21 cellular contexts compared by ENCODE assay signal in the genomic region with DNA sequence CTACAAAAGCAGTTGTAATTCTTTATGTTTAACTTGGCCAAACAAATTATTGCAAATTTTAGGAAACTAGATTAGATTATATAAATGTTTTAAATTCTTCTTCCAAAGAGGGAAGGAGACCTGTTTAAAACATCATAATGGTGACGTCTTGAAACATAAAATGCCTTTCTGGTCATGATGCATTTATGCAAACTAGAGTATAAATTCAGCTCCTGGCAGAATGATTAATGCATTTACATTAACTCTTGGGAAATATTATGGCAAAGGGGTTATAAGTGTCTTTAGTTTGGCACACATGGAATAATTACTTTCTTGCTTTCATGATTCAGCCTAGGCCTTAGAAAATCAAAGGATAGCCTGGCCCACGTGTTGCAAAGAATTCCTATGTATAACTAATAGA.
A peak's percentile ranks its signal among the peaks of the same experiment; 100 is the strongest.
DNase-seq lines count a peak whose midpoint lies in the region; ATAC-seq, FAIRE-seq and TF ChIP-seq lines count a peak whose summit lies in the region.
"Had no signal": no experiment of that assay in that cellular context is flagged by ENCODE, and none has a peak within 500 bp of the region (broad histone marks: within the 10 kb centered on the region; RNA-seq: fewer than 3 reads in every experiment).

No MANE protein-coding gene starts in this region.

- POLR2A ChIA-PET in IMR-90 (lab: Charles Lee; ENCODE audit: unreplicated experiment), result no interaction called here

- FAIRE-seq in astrocyte (lab: Jason Lieb, UNC), result no peak
- FAIRE-seq: G401.6, GM12892, GM19239, H54 had no signal

- H2BK120ac ChIP-seq in IMR-90 (ENCODE audit: low read depth, low read length), result no peak overlapping the region

- H3K4me1 ChIP-seq in IMR-90 (ENCODE audit: control insufficient read depth, insufficient read depth, low read length) (peaks cover 5% of the 10 kb centered on the region), astrocyte (ENCODE audit: insufficient read depth, low read length) (no peaks in the 10 kb centered on the region)
- H3K4me1 ChIP-seq: BLaER1, Caco-2 had no signal

- H3K27ac Mint-ChIP-seq in astrocyte (ENCODE audit: unreplicated experiment), result no peak overlapping the region
- H3K27ac Mint-ChIP-seq: B cell; CD4-positive, CD25-positive, alpha-beta regulatory T cell; CD8-positive, alpha-beta T cell; HFFc6 had no signal

- H3K4me2 ChIP-seq in IMR-90 (ENCODE audit: low read depth, low read length), result no peak overlapping the region
- H3K4me2 ChIP-seq in astrocyte (ENCODE audit: low read length), result no peak overlapping the region
- H3K4me2 ChIP-seq: BLaER1 had no signal

- no TSS peak for BruUV-seq in IMR-90 (replicated peaks; lab: Mats Ljungman, UMichigan)

- H2AFZ ChIP-seq in IMR-90 (replicated peaks; ENCODE audit: low read length, poor library complexity), result no peak overlapping the region
- H2AFZ ChIP-seq in astrocyte (ENCODE audit: low read depth, low read length), result no peak overlapping the region

- no peaks in the 10 kb centered on the region for H3K27me3 Mint-ChIP-seq in astrocyte (ENCODE audit: low read depth, unreplicated experiment)
- H3K27me3 Mint-ChIP-seq: B cell; CD4-positive, CD25-positive, alpha-beta regulatory T cell had no signal

- intact Hi-C loops in IMR-90 (cut with micrococcal nuclease), result no loop called here

- H3K27ac ChIP-seq in IMR-90 (ENCODE audit: insufficient read depth, low read length) (no peak overlapping the region), astrocyte (ENCODE audit: low read depth, low read length) (no peak overlapping the region)
- H3K27ac ChIP-seq: BLaER1, C4-2B had no signal

- no peak overlapping the region for H4K5ac ChIP-seq in IMR-90 (ENCODE audit: low read depth, low read length)

- no peaks in the 10 kb centered on the region for H3K79me1 ChIP-seq in IMR-90 (ENCODE audit: low read depth in 1 of 2, low read length in 2 of 2)

- WGBS in IMR-90 (ENCODE audit: extremely low coverage in 2 of 2, insufficient read length in 1 of 2), 2 experiments, result no CpG with 5 or more reads among the region's 2 CpGs

- H3K56ac ChIP-seq in IMR-90 (ENCODE audit: extremely low read depth, insufficient read depth, low read length), result no peak overlapping the region

- no peak overlapping the region for H2BK15ac ChIP-seq in IMR-90 (ENCODE audit: low read depth, low read length)

- H3K4me3 ChIP-seq in IMR-90 (ENCODE audit: insufficient read depth, low read depth, low read length) (no peak overlapping the region), astrocyte (ENCODE audit: insufficient read depth, low read depth, low read length) (no peak overlapping the region)
- H3K4me3 ChIP-seq: BLaER1, HAP-1 had no signal

- H3K23ac ChIP-seq in IMR-90 (ENCODE audit: low read depth, low read length), result no peak overlapping the region

- TF ChIP-seq RAD21 in IMR-90 (IDR thresholded peaks at IDR 0.05; ENCODE audit: low read length), result no peak

- H3K9me3 ChIP-seq in IMR-90 (ENCODE audit: control insufficient read depth, insufficient read depth, low read length), result no peaks in the 10 kb centered on the region
- H3K9me3 ChIP-seq in astrocyte (ENCODE audit: insufficient read depth, low read depth, low read length), result no peaks in the 10 kb centered on the region
- H3K9me3 ChIP-seq: BLaER1, Caco-2, HAP-1 had no signal

- no peak overlapping the region for H3K18ac ChIP-seq in IMR-90 (ENCODE audit: low read depth, low read length)

- DNase-seq in IMR-90 (peak; percentile 67), astrocyte (ENCODE audit: low read depth) (peak; percentile 44), left kidney (ENCODE audit: low read depth, low spot score) (peak; percentile 7), NCI-H446 (lab: John Stamatoyannopoulos, UW) (no peak)
- DNase-seq: Caco-2; CD4-positive, CD25-positive, alpha-beta regulatory T cell; CD8-positive, alpha-beta T cell; DMS153; DND-41; GOT3; HFFc6 had no signal

- H2AK5ac ChIP-seq in IMR-90 (ENCODE audit: low read depth, low read length), result no peak overlapping the region

- in situ Hi-C loops in IMR-90 (cut with MboI; ENCODE audit: low sequenced_read_pairs), result no loop called here

- H3K36me3 ChIP-seq in IMR-90 (ENCODE audit: control insufficient read depth, insufficient read depth, low read length), result no peaks in the 10 kb centered on the region
- H3K36me3 ChIP-seq in astrocyte (ENCODE audit: insufficient read depth, low read length), result no peaks in the 10 kb centered on the region
- H3K36me3 ChIP-seq: BLaER1, HAP-1 had no signal

- H4K20me1 ChIP-seq in IMR-90 (ENCODE audit: insufficient read depth, low read length) (no peaks in the 10 kb centered on the region), astrocyte (ENCODE audit: insufficient read depth, low read length) (no peaks in the 10 kb centered on the region)
- H4K20me1 ChIP-seq: BLaER1 had no signal

- no peak overlapping the region for H3K4ac ChIP-seq in IMR-90 (ENCODE audit: low read depth, low read length)

- H3K9me1 ChIP-seq in IMR-90 (ENCODE audit: insufficient read depth, low read length), result 0 out of 2 replicates have a peak, but pooled peaks cover 4% of the 10 kb centered on the region

- H3K4me3 Mint-ChIP-seq in astrocyte (ENCODE audit: unreplicated experiment), result no peak overlapping the region
- H3K4me3 Mint-ChIP-seq: B cell; CD4-positive, CD25-positive, alpha-beta regulatory T cell; CD8-positive, alpha-beta T cell; HFFc6 had no signal

- no peak overlapping the region for H3K14ac ChIP-seq in IMR-90 (replicated peaks; ENCODE audit: low read depth, low read length)

- H2BK5ac ChIP-seq in IMR-90 (ENCODE audit: low read depth, low read length, poor library complexity, severe bottlenecking), result no peak overlapping the region

- no peaks in the 10 kb centered on the region for H3K79me2 ChIP-seq in astrocyte (ENCODE audit: insufficient read depth, low read length)

- no peak for TF ChIP-seq POLR2A in IMR-90 (IDR thresholded peaks at IDR 0.05; ENCODE audit: low read depth, low read length)

- H3K27me3 ChIP-seq in IMR-90 (ENCODE audit: control insufficient read depth, insufficient read depth, low read length) (no peaks in the 10 kb centered on the region), astrocyte (ENCODE audit: insufficient read depth, low read length) (no peaks in the 10 kb centered on the region)
- H3K27me3 ChIP-seq: BLaER1 had no signal

- TF ChIP-seq CTCF in IMR-90 (conservative IDR thresholded peaks at IDR 0.05; ENCODE audit: low read depth, low read length) (no peak), astrocyte (IDR thresholded peaks at IDR 0.05; ENCODE audit: insufficient read depth, low read depth, low read length) (no peak)

- H2BK20ac ChIP-seq in IMR-90 (ENCODE audit: low read depth, low read length), result no peak overlapping the region

- CTCF ChIA-PET in IMR-90 (lab: Yijun Ruan, JAX), result no interaction called here

- H4K8ac ChIP-seq in IMR-90 (ENCODE audit: low read depth in 2 of 2, low read length in 2 of 2), result no peak overlapping the region

- no peaks in the 10 kb centered on the region for H3K36me3 Mint-ChIP-seq in astrocyte (ENCODE audit: low read depth, unreplicated experiment)
- H3K36me3 Mint-ChIP-seq: CD4-positive, CD25-positive, alpha-beta regulatory T cell; CD8-positive, alpha-beta T cell had no signal

- H4K91ac ChIP-seq in IMR-90 (ENCODE audit: insufficient read depth, low read depth, low read length), result no peak overlapping the region

- H3K9me3 Mint-ChIP-seq in astrocyte (ENCODE audit: unreplicated experiment), result no peaks in the 10 kb centered on the region
- H3K9me3 Mint-ChIP-seq: HFFc6 had no signal

- dilution Hi-C loops in IMR-90 (cut with HindIII; ENCODE audit: low sequenced_read_pairs, unreplicated experiment), result no loop called here

- ATAC-seq in IMR-90 (ENCODE audit: low read depth), result peak; percentile 69
- ATAC-seq in GM21526 (IDR thresholded peaks at IDR 0.05; ENCODE audit: low FRiP score, unreplicated experiment), result no peak
- ATAC-seq in GM19035 (IDR thresholded peaks at IDR 0.05; ENCODE audit: unreplicated experiment), result no peak
- ATAC-seq: CD8-positive, alpha-beta T cell had no signal

- H2AK9ac ChIP-seq in IMR-90 (replicated peaks; ENCODE audit: low read depth, low read length, poor library complexity), result no peak overlapping the region

- H3K4me1 Mint-ChIP-seq in astrocyte (ENCODE audit: low read depth, unreplicated experiment), result peaks cover 5% of the 10 kb centered on the region
- H3K4me1 Mint-ChIP-seq: B cell; CD4-positive, CD25-positive, alpha-beta regulatory T cell had no signal

- no peak overlapping the region for H3K9ac ChIP-seq in IMR-90 (ENCODE audit: low read depth, low read length)
- no peak overlapping the region for H3K9ac ChIP-seq in astrocyte (ENCODE audit: low read length)
- H3K9ac ChIP-seq: BLaER1 had no signal

TF ChIP-seq in IMR-90, 13 proteins besides CTCF, POLR2A, EP300 and RAD21:
- TF ChIP-seq CHD1 (IDR thresholded peaks at IDR 0.05; ENCODE audit: low read depth, low read length) (no peak), USF2 (IDR thresholded peaks at IDR 0.05; ENCODE audit: low read depth, low read length) (peak; percentile 25; the same call in 1 of the 2 replicates)

Comparison
In these comparisons a context has a peak if more than half of its experiments do, and no peak if none do; other contexts are left out.
1. DNase-seq: peak in IMR-90 (single experiment), astrocyte (single experiment) and left kidney (single experiment); none in NCI-H446 (0 of 2).